In genomic region chr11:96715208-96715607, GRCh38 we compare ENCODE assay signal across 25 cellular contexts.
"Had no signal": no experiment of that assay in that cellular context is flagged by ENCODE, and none has a peak within 500 bp of the region (broad histone marks: within the 10 kb centered on the region; RNA-seq: fewer than 3 reads in every experiment).

No MANE protein-coding gene starts in this region.

- H3K27me3 ChIP-seq: brain microvascular endothelial cell, SJSA1 had no signal

- H3K4me1 ChIP-seq: SJSA1 had no signal

- H3K36me3 ChIP-seq: brain microvascular endothelial cell, SJSA1 had no signal

- H3K27ac ChIP-seq: brain microvascular endothelial cell, SJSA1 had no signal

- H3K4me3 ChIP-seq: SJSA1 had no signal

- DNase-seq: activated CD4-positive, alpha-beta T cell treated with anti-CD3 and anti-CD28 coated beads, Interleukin-2, amount 10 ng/mL, durations not matched to agents 24 days and 14 days; activated CD4-positive, alpha-beta T cell treated with anti-CD3 and anti-CD28 coated beads, Interleukin-2, amount 50 U/mL, for 48 hours; activated CD4-positive, CD25-positive, alpha-beta regulatory T cell treated with anti-CD3 and anti-CD28 coated beads, Interleukin-2, amount 50 U/mL, for 72 hours; activated CD8-positive, alpha-beta memory T cell treated with anti-CD3 and anti-CD28 coated beads for 24 hours; activated gamma-delta T cell; activated naive CD4-positive, alpha-beta T cell treated with anti-CD3 and anti-CD28 coated beads for 36 hours; activated T-cell treated with anti-CD3 and anti-CD28 coated beads, Interleukin-2, amount 50 U/mL, for 48 hours; brain microvascular endothelial cell; Kasumi-1; KBM-7; NCI-H1105 treated with DMSO at 0.1 percent for 48 hours; NCI-H1436 treated with DMSO at 0.1 percent for 48 hours; NCI-H187 treated with DMSO at 0.1 percent for 48 hours; NCI-H2081 treated with DMSO at 0.1 percent for 48 hours; NCI-H446; NCI-H524; PC-3; SHP77; T-helper 17 cell; T-helper 9 cell had no signal

- H3K9me3 ChIP-seq: SJSA1 had no signal

- FAIRE-seq: RCC 7860 had no signal

- ATAC-seq: activated T-helper 17 cell treated with anti-CD3 and anti-CD28 coated beads, Interleukin-2, amount 50 U/mL, for 72 hours; PC-3; SK-N-SH treated with all-trans-retinoic acid at 6 μM for 48 hours; T-helper 17 cell; WTC11 had no signal
